ENCODE assay signal across 19 cellular contexts in genomic region chrX:134600714-134601113, GRCh38. TPM values are rescaled to one million over a fixed set of nuclear protein-coding genes. Genes with fewer than 3 reads are reported as not detected.
DNase-seq lines count a peak whose midpoint lies in the region; ATAC-seq and TF ChIP-seq lines count a peak whose summit lies in the region.
"Had no signal": no experiment of that assay in that cellular context is flagged by ENCODE, and none has a peak within 500 bp of the region (broad histone marks: within the 10 kb centered on the region; RNA-seq: fewer than 3 reads in every experiment).

No MANE protein-coding gene starts in this region.

- peaks cover 58% of the 10 kb centered on the region for H3K4me1 Mint-ChIP-seq in HFFc6 (ENCODE audit: low read depth)

- TF ChIP-seq CTCF in HFFc6 (IDR thresholded peaks at IDR 0.05) (no peak), BE2C (IDR thresholded peaks at IDR 0.05; ENCODE audit: low read depth, low read length) (no peak)

- no peaks in the 10 kb centered on the region for H3K27me3 ChIP-seq in BE2C
- H3K27me3 ChIP-seq: ascending aorta, suprapubic skin had no signal

- DNase-seq in AG08395 (ENCODE audit: low spot score), result peak; percentile 37
- peak; percentile 67 for DNase-seq in HFFc6
- peak; percentile 73 for DNase-seq in RPMI7951 (ENCODE audit: low read depth)
- peak; percentile 62 for DNase-seq in fibroblast of peridontal ligament (ENCODE audit: extremely low read depth)
- no peak for DNase-seq in BE2C
- no peak for DNase-seq in AG20443 (ENCODE audit: low spot score)
- DNase-seq in RKO (ENCODE audit: low spot score), result no peak
- DNase-seq: activated CD4-positive, alpha-beta memory T cell treated with anti-CD3 and anti-CD28 coated beads for 36 hours; activated effector memory CD4-positive, alpha-beta T cell treated with Interleukin-2 at 50 U/mL for 16 hours; effector memory CD4-positive, alpha-beta T cell; head of caudate nucleus; left colon; NCI-H146; NCI-H524; SHP77 had no signal

- H3K4me1 ChIP-seq in BE2C, result no peaks in the 10 kb centered on the region
- H3K4me1 ChIP-seq: parathyroid adenoma had no signal

- H3K4me3 Mint-ChIP-seq in HFFc6, result peak overlapping the region; percentile 15; the same call in 1 of the 2 replicates
- H3K4me3 Mint-ChIP-seq: activated CD4-positive, alpha-beta memory T cell treated with anti-CD3 and anti-CD28 coated beads for 36 hours had no signal

- 0 out of 2 replicates have a peak, but pooled peaks cover 4% of the 10 kb centered on the region for H3K36me3 Mint-ChIP-seq in HFFc6 (ENCODE audit: low read depth)
- H3K36me3 Mint-ChIP-seq: activated CD4-positive, alpha-beta memory T cell treated with anti-CD3 and anti-CD28 coated beads for 36 hours had no signal

- no peaks in the 10 kb centered on the region for H3K36me3 ChIP-seq in BE2C
- H3K36me3 ChIP-seq: ascending aorta, suprapubic skin had no signal

- peak overlapping the region; percentile 70; the same call in 1 of the 2 replicates for H3K27ac Mint-ChIP-seq in HFFc6
- H3K27ac Mint-ChIP-seq: activated CD4-positive, alpha-beta memory T cell treated with anti-CD3 and anti-CD28 coated beads for 36 hours had no signal

- H3K9me3 ChIP-seq in BE2C, result no peaks in the 10 kb centered on the region
- H3K9me3 ChIP-seq: ascending aorta, suprapubic skin had no signal

- no peaks in the 10 kb centered on the region for H3K27me3 Mint-ChIP-seq in HFFc6 (ENCODE audit: insufficient read depth)

- H3K9me3 Mint-ChIP-seq in HFFc6, result no peaks in the 10 kb centered on the region
- H3K9me3 Mint-ChIP-seq: activated CD4-positive, alpha-beta memory T cell treated with anti-CD3 and anti-CD28 coated beads for 36 hours had no signal

- no peak for ATAC-seq in HG03457 (IDR thresholded peaks at IDR 0.05; ENCODE audit: unreplicated experiment)
- ATAC-seq: left colon had no signal

- no peak overlapping the region for H3K4me3 ChIP-seq in BE2C (ENCODE audit: low read depth, low read length)
- H3K4me3 ChIP-seq: ascending aorta, suprapubic skin had no signal

RNA-seq across cellular contexts. Expression of gene PLAC1, which starts 57.6 kb away (rescaled TPM):
- under 1 TPM in 1 of 6 experiments, not detected in 5; 0.51 TPM for total RNA-seq in HFFc6 (2021; fragmentation: NEBNext Ultra II Directional; extraction: Animal tissue kit (Norgen Biotek cat#: 25700))
- 0.12 and 0.59 TPM in 2 replicates for total RNA-seq in RPMI7951 (2014; rRNA removed; shearing (Covaris generic))
- 7.8 TPM for polyA plus RNA-seq in BE2C (2012; ENCODE audit: insufficient read depth, insufficient read length, low read depth)
- total RNA-seq: ascending aorta, left colon, suprapubic skin had no signal

Comparison
In these comparisons a context has a peak if more than half of its experiments do, and no peak if none do; other contexts are left out.
1. DNase-seq: peak in AG08395 (single experiment), HFFc6 (single experiment), RPMI7951 (single experiment) and fibroblast of peridontal ligament (single experiment); none in BE2C (single experiment), AG20443 (single experiment) and RKO (single experiment).